1 cellular context compared by ENCODE assay signal in the genomic region with DNA sequence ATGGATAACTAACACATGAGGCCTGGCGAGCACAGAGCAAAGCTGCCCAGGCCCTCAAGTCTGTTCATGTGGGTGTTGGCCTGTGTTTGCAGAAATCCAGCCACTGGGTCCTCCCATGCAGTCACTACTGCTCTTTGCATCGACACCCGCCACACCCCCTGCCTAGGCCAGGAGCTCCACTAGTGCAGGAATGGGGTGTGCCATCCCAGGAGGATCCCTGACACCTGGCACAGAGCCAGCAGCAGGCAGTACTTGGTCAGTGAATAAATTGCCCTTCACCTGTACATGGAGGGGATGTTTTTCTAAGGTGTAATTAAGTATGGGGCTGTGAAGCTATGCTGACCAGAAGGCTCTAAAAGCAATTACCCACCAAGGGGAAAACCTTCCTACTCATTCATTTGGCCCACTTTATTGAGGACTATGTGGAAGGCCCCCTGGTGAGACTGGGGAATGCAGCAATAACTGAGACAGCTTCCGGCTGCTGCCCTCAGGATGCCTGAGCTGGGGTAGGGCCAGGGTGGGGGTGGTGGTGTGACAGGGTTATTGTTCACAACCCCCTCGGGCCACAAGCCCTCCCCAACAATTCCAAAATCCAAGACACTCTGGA.
TF ChIP-seq lines count a peak whose summit lies in the region.

No MANE protein-coding gene starts in this region.

TF ChIP-seq in H1, 55 proteins besides CTCF, POLR2A, EP300 and RAD21:
- TF ChIP-seq, protein P1, sequence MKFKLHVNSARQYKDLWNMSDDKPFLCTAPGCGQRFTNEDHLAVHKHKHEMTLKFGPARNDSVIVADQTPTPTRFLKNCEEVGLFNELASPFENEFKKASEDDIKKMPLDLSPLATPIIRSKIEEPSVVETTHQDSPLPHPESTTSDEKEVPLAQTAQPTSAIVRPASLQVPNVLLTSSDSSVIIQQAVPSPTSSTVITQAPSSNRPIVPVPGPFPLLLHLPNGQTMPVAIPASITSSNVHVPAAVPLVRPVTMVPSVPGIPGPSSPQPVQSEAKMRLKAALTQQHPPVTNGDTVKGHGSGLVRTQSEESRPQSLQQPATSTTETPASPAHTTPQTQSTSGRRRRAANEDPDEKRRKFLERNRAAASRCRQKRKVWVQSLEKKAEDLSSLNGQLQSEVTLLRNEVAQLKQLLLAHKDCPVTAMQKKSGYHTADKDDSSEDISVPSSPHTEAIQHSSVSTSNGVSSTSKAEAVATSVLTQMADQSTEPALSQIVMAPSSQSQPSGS (IDR thresholded peaks at IDR 0.05; ENCODE audit: low read length): no peak
- TF ChIP-seq, protein P2, sequence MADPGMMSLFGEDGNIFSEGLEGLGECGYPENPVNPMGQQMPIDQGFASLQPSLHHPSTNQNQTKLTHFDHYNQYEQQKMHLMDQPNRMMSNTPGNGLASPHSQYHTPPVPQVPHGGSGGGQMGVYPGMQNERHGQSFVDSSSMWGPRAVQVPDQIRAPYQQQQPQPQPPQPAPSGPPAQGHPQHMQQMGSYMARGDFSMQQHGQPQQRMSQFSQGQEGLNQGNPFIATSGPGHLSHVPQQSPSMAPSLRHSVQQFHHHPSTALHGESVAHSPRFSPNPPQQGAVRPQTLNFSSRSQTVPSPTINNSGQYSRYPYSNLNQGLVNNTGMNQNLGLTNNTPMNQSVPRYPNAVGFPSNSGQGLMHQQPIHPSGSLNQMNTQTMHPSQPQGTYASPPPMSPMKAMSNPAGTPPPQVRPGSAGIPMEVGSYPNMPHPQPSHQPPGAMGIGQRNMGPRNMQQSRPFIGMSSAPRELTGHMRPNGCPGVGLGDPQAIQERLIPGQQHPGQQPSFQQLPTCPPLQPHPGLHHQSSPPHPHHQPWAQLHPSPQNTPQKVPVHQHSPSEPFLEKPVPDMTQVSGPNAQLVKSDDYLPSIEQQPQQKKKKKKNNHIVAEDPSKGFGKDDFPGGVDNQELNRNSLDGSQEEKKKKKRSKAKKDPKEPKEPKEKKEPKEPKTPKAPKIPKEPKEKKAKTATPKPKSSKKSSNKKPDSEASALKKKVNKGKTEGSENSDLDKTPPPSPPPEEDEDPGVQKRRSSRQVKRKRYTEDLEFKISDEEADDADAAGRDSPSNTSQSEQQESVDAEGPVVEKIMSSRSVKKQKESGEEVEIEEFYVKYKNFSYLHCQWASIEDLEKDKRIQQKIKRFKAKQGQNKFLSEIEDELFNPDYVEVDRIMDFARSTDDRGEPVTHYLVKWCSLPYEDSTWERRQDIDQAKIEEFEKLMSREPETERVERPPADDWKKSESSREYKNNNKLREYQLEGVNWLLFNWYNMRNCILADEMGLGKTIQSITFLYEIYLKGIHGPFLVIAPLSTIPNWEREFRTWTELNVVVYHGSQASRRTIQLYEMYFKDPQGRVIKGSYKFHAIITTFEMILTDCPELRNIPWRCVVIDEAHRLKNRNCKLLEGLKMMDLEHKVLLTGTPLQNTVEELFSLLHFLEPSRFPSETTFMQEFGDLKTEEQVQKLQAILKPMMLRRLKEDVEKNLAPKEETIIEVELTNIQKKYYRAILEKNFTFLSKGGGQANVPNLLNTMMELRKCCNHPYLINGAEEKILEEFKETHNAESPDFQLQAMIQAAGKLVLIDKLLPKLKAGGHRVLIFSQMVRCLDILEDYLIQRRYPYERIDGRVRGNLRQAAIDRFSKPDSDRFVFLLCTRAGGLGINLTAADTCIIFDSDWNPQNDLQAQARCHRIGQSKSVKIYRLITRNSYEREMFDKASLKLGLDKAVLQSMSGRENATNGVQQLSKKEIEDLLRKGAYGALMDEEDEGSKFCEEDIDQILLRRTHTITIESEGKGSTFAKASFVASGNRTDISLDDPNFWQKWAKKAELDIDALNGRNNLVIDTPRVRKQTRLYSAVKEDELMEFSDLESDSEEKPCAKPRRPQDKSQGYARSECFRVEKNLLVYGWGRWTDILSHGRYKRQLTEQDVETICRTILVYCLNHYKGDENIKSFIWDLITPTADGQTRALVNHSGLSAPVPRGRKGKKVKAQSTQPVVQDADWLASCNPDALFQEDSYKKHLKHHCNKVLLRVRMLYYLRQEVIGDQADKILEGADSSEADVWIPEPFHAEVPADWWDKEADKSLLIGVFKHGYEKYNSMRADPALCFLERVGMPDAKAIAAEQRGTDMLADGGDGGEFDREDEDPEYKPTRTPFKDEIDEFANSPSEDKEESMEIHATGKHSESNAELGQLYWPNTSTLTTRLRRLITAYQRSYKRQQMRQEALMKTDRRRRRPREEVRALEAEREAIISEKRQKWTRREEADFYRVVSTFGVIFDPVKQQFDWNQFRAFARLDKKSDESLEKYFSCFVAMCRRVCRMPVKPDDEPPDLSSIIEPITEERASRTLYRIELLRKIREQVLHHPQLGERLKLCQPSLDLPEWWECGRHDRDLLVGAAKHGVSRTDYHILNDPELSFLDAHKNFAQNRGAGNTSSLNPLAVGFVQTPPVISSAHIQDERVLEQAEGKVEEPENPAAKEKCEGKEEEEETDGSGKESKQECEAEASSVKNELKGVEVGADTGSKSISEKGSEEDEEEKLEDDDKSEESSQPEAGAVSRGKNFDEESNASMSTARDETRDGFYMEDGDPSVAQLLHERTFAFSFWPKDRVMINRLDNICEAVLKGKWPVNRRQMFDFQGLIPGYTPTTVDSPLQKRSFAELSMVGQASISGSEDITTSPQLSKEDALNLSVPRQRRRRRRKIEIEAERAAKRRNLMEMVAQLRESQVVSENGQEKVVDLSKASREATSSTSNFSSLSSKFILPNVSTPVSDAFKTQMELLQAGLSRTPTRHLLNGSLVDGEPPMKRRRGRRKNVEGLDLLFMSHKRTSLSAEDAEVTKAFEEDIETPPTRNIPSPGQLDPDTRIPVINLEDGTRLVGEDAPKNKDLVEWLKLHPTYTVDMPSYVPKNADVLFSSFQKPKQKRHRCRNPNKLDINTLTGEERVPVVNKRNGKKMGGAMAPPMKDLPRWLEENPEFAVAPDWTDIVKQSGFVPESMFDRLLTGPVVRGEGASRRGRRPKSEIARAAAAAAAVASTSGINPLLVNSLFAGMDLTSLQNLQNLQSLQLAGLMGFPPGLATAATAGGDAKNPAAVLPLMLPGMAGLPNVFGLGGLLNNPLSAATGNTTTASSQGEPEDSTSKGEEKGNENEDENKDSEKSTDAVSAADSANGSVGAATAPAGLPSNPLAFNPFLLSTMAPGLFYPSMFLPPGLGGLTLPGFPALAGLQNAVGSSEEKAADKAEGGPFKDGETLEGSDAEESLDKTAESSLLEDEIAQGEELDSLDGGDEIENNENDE (IDR thresholded peaks at IDR 0.05; ENCODE audit: insufficient replicate concordance, low read length): no peak
- TF ChIP-seq NANOG (IDR thresholded peaks at IDR 0.05; ENCODE audit: insufficient read depth, low read depth, low read length, poor library complexity, severe bottlenecking) (no peak), SP4 (IDR thresholded peaks at IDR 0.05; ENCODE audit: low read length) (no peak), GABPA (IDR thresholded peaks at IDR 0.05; ENCODE audit: borderline replicate concordance, insufficient read depth, low read length) (no peak), RBBP5 (IDR thresholded peaks at IDR 0.05; ENCODE audit: borderline replicate concordance, low read depth, low read length) (no peak), SIRT6 (IDR thresholded peaks at IDR 0.05; ENCODE audit: low read length) (no peak), CHD1 (IDR thresholded peaks at IDR 0.05; ENCODE audit: low read depth, low read length) (no peak), PHF8 (conservative IDR thresholded peaks at IDR 0.05; ENCODE audit: low read depth, low read length) (no peak), POLR2AphosphoS5 (IDR thresholded peaks at IDR 0.05; ENCODE audit: low read depth, low read length) (no peak), RNF2 (IDR thresholded peaks at IDR 0.05; ENCODE audit: borderline replicate concordance, low read depth, low read length, missing control alignments, poor library complexity, severe bottlenecking) (no peak), SUZ12 (IDR thresholded peaks at IDR 0.05; ENCODE audit: low read length) (no peak), KDM5A (IDR thresholded peaks at IDR 0.05; ENCODE audit: low read length) (no peak), TCF12 (IDR thresholded peaks at IDR 0.05; ENCODE audit: low read depth, low read length) (no peak), CBX5 (IDR thresholded peaks at IDR 0.05; ENCODE audit: low read depth, low read length) (no peak), HDAC2 (IDR thresholded peaks at IDR 0.05; ENCODE audit: borderline replicate concordance in 1 of 2, low read depth in 2 of 2, low read length in 2 of 2) (no peak), SP2 (IDR thresholded peaks at IDR 0.05; ENCODE audit: low read length) (no peak), CEBPB (IDR thresholded peaks at IDR 0.05; ENCODE audit: low read depth, low read length) (no peak), JUN (IDR thresholded peaks at IDR 0.05; ENCODE audit: low read depth, low read length) (no peak)
